ENCODE assay signal across 19 cellular contexts in genomic region chr12:127324681-127325080, GRCh38.
"Had no signal": no experiment of that assay in that cellular context is flagged by ENCODE, and none has a peak within 500 bp of the region (broad histone marks: within the 10 kb centered on the region; RNA-seq: fewer than 3 reads in every experiment).

No MANE protein-coding gene starts in this region.

- H3K4me3 ChIP-seq: MG63, SJCRH30 had no signal

- H3K4me1 ChIP-seq: SJCRH30 had no signal

- H3K9me3 ChIP-seq: MG63, SJCRH30 had no signal

- DNase-seq: IMR-90; Karpas-422; KG1; MG63; NCI-H1092 treated with DMSO at 0.1 percent for 48 hours; NCI-H1436; NCI-H187; NCI-H2029 treated with DMSO at 0.1 percent for 48 hours; NCI-H2171 treated with DMSO at 0.1 percent for 48 hours; NCI-H345; NCI-H446 treated with DMSO at 0.1 percent for 48 hours; NCI-H510A treated with DMSO at 0.1 percent for 48 hours; NCI-H526; NCI-H82; NK-92 treated with Interleukin-12 subunit alpha and Interleukin-12 subunit beta, amount 100 ng/mL, for 24 hours; PC-3; SHP77 treated with DMSO at 0.1 percent for 48 hours; SJCRH30 had no signal

- FAIRE-seq: HepG2 had no signal

- H3K27ac ChIP-seq: SJCRH30 had no signal

- H3K27me3 ChIP-seq: MG63, SJCRH30 had no signal

- H3K36me3 ChIP-seq: MG63, SJCRH30 had no signal
